In genomic region chr11:9265211-9266131, GRCh38 we compare ENCODE assay signal across 9 cellular contexts. TPM values are rescaled to one million over a fixed set of nuclear protein-coding genes. Genes with fewer than 3 reads are reported as not detected.
A peak's percentile ranks its signal among the peaks of the same experiment; 100 is the strongest.
DNase-seq lines count a peak whose midpoint lies in the region; ATAC-seq, FAIRE-seq and TF ChIP-seq lines count a peak whose summit lies in the region.
"Had no signal": no experiment of that assay in that cellular context is flagged by ENCODE, and none has a peak within 500 bp of the region (broad histone marks: within the 10 kb centered on the region; RNA-seq: fewer than 3 reads in every experiment).

DENND5A (minus strand) TSS chr11:9265350; CDS start chr11:9265069, 281 bp downstream.

- H2AFZ ChIP-seq in trophoblast cell (ENCODE audit: insufficient read depth, low read length, poor library complexity) = peak within 1 kb of the TSS; percentile 90

- H3K9ac ChIP-seq in trophoblast cell (ENCODE audit: low read length) = peak within 1 kb of the TSS; percentile 85

- H3K9me3 ChIP-seq in adrenal gland (replicated peaks in 1 of 3) (no peaks in the 10 kb centered on the region), heart left ventricle (no peaks in the 10 kb centered on the region), trophoblast cell (ENCODE audit: insufficient read depth, low read depth, low read length) (no peaks in the 10 kb centered on the region)

- intact Hi-C loops in adrenal gland (cut with DNase I) (no loop called here), heart left ventricle (cut with DNase I) (loop anchor here in 9 of 10 donors (1.0 to 10.0 kb wide), 6 partner anchors 47 to 199 kb away; partner anchors contain the start of genes IPO7 (in 3 of the 9), TMEM41B (in 2 of the 9) and ZNF143 (in 1 of the 9))

- peaks cover 0 to 20% of the 10 kb centered on the region in 2 donors for H3K4me1 ChIP-seq in adrenal gland (replicated peaks in 1 of 2)
- H3K4me1 ChIP-seq in heart left ventricle = peaks cover 3 to 43% (median 31%) of the 10 kb centered on the region in 12 donors
- peaks cover 3 to 4% of the 10 kb centered on the region in 2 experiments for H3K4me1 ChIP-seq in trophoblast cell (ENCODE audit: control insufficient read depth in 1 of 2, insufficient read depth in 2 of 2, low read length in 2 of 2)

- H3K18ac ChIP-seq in trophoblast cell (ENCODE audit: low read length) = peak within 1 kb of the TSS; percentile 93

- WGBS in adrenal gland, 4 donors = 7 to 38% (median 16%) methylated on average over 12 to 63 of the region's 63 CpGs
- 9 to 51% (median 11%) methylated on average over 12 to 63 of the region's 63 CpGs for WGBS in heart left ventricle, 4 donors
- WGBS in trophoblast cell (ENCODE audit: extremely low coverage, insufficient coverage, insufficient read length) = no CpG with 5 or more reads among the region's 63 CpGs

- peak within 1 kb of the TSS; percentile 93 for H3K14ac ChIP-seq in trophoblast cell (ENCODE audit: low read length)

- H3K27me3 ChIP-seq in adrenal gland (no peaks in the 10 kb centered on the region), heart left ventricle (no peaks in the 10 kb centered on the region), trophoblast cell (ENCODE audit: insufficient read depth, low read length) (no peaks in the 10 kb centered on the region)

- peak; percentile 74 for TF ChIP-seq POLR2A in NB4 (IDR thresholded peaks at IDR 0.05; ENCODE audit: extremely low read depth, insufficient read length)
- peak; percentile 68 to 85 for TF ChIP-seq POLR2A in adrenal gland (IDR thresholded peaks at IDR 0.05)
- TF ChIP-seq POLR2A in heart left ventricle (IDR thresholded peaks at IDR 0.05) = peak in 1 of 2 donors; percentile 80

- ATAC-seq in GM21619 (IDR thresholded peaks at IDR 0.05; ENCODE audit: unreplicated experiment) = peak; percentile 40
- ATAC-seq in heart left ventricle = peak; percentile 91 to 96 (median 94)

- no peak within 1 kb of the TSS for H3K23ac ChIP-seq in trophoblast cell (ENCODE audit: low read length)

- H2BK5ac ChIP-seq in trophoblast cell (ENCODE audit: low read depth, low read length, poor library complexity) = peak within 1 kb of the TSS; percentile 74

- H2AK5ac ChIP-seq in trophoblast cell (ENCODE audit: low read length) = peak within 1 kb of the TSS; percentile 50

- H2BK120ac ChIP-seq in trophoblast cell (ENCODE audit: insufficient read depth, low read length, poor library complexity) = peak within 1 kb of the TSS; percentile 75

- peak; percentile 68 for FAIRE-seq in urothelium cell line (lab: Jason Lieb, UNC)
- FAIRE-seq: colon had no signal

- H3K79me1 ChIP-seq in trophoblast cell (ENCODE audit: low read length) = peaks cover 10% of the 10 kb centered on the region

- TF ChIP-seq CTCF in NB4 (IDR thresholded peaks at IDR 0.05; ENCODE audit: low read depth, low read length) (no peak), adrenal gland (IDR thresholded peaks at IDR 0.05) (no peak), heart left ventricle (IDR thresholded peaks at IDR 0.05) (peak in 1 of 12 donors; percentile 18)

- DNase-seq in CMK (ENCODE audit: low read depth) (peak; percentile 74), NB4 (ENCODE audit: low read depth) (peak; percentile 91), SW480 (ENCODE audit: low spot score) (peak; percentile 83), adrenal gland (peak; percentile 80 to 90 (median 83)), heart left ventricle (peak; percentile 91 to 94 (median 92)), trophoblast cell (peak; percentile 74 to 81), urothelium cell line (ENCODE audit: low spot score) (peak; percentile 98)

- H2BK12ac ChIP-seq in trophoblast cell (ENCODE audit: low read length) = peak within 1 kb of the TSS; percentile 19

- peaks cover 11% of the 10 kb centered on the region for H3K79me2 ChIP-seq in trophoblast cell (ENCODE audit: control insufficient read depth, insufficient read depth, low read length, poor library complexity)

- peak within 1 kb of the TSS; percentile 79 for H4K91ac ChIP-seq in trophoblast cell (ENCODE audit: low read depth, low read length)

- H3K36me3 ChIP-seq in adrenal gland (replicated peaks in 1 of 2) (no peaks in the 10 kb centered on the region), heart left ventricle (no peaks in the 10 kb centered on the region), trophoblast cell (ENCODE audit: control insufficient read depth in 1 of 2, insufficient read depth in 2 of 2, low read length in 2 of 2) (no peaks in the 10 kb centered on the region)

- H3K4me3 ChIP-seq in NB4 (ENCODE audit: low read depth, low read length) (peak within 1 kb of the TSS; percentile 91), adrenal gland (peak within 1 kb of the TSS; percentile 50 to 97 (median 86)), heart left ventricle (peak within 1 kb of the TSS; percentile 85 to 99 (median 96)), trophoblast cell (ENCODE audit: low read depth, low read length) (peak within 1 kb of the TSS; percentile 75)

- peak within 1 kb of the TSS; percentile 78 for H4K12ac ChIP-seq in trophoblast cell (ENCODE audit: low read depth, low read length)

- H3K27ac ChIP-seq in adrenal gland (peak within 1 kb of the TSS; percentile 55 to 96 (median 93)), heart left ventricle (peak within 1 kb of the TSS; percentile 93 to 99 (median 98)), trophoblast cell (ENCODE audit: low read depth, low read length) (peak within 1 kb of the TSS; percentile 68)

- peak within 1 kb of the TSS; percentile 93 for H4K8ac ChIP-seq in trophoblast cell (ENCODE audit: low read depth, low read length)

- peak within 1 kb of the TSS; percentile 88 for H3K4ac ChIP-seq in trophoblast cell (ENCODE audit: low read depth, low read length)

- peak within 1 kb of the TSS; percentile 76 for H3K4me2 ChIP-seq in trophoblast cell (ENCODE audit: low read length)

RNA-seq across cellular contexts. Expression of gene DENND5A, which starts in this region (rescaled TPM):
- total RNA-seq in adrenal gland (10 to 100 TPM; 32.9 to 75.4 (median 62.8) TPM), heart left ventricle (100 to 1,000 TPM; 104 to 175 (median 118) TPM)
- polyA plus RNA-seq in adrenal gland (10 to 100 TPM; 26.8 to 68.0 (median 33.5) TPM), heart left ventricle (10 to 100 TPM; 44.5 to 94.2 TPM)
- polyA plus RNA-seq in trophoblast cell (2013) = 57.3 and 58.2 TPM in 2 replicates

Comparison
In these comparisons a context has a peak if more than half of its experiments do, and no peak if none do; other contexts are left out.
1. Peak in every context shown above with its lines: DNase-seq, ATAC-seq, H3K4me3 ChIP-seq and H3K27ac ChIP-seq.
2. intact Hi-C loops: an anchor here in heart left ventricle (1.0 to 10.0 kb wide); none called in adrenal gland.